8 cellular contexts compared by ENCODE assay signal in genomic region chr5:177311361-177311722, GRCh38. TPM values are rescaled to one million over a fixed set of nuclear protein-coding genes. Genes with fewer than 3 reads are reported as not detected.
DNase-seq lines count a peak whose midpoint lies in the region; ATAC-seq and TF ChIP-seq lines count a peak whose summit lies in the region.

No MANE protein-coding gene starts in this region.

- no peak for ATAC-seq in stimulated activated naive CD8-positive, alpha-beta T cell treated with anti-CD3 and anti-CD28 coated beads, Interleukin-15, Interleukin-2, amounts not matched to agents 100 U/mL and 50 U/mL, for 24 hours
- ATAC-seq in psoas muscle: no peak

- H3K27ac ChIP-seq in RWPE1 (peak overlapping the region; percentile 84), psoas muscle (peak overlapping the region; percentile 83)

- H3K27me3 Mint-ChIP-seq in stimulated activated naive CD8-positive, alpha-beta T cell treated with anti-CD3 and anti-CD28 coated beads, Interleukin-15, Interleukin-2, amounts not matched to agents 100 ng/mL and 50 ng/mL, for 24 hours: no peaks in the 10 kb centered on the region

- H3K27ac Mint-ChIP-seq in stimulated activated naive CD8-positive, alpha-beta T cell treated with anti-CD3 and anti-CD28 coated beads, Interleukin-15, Interleukin-2, amounts not matched to agents 100 ng/mL and 50 ng/mL, for 24 hours: no peak overlapping the region

- DNase-seq in stimulated activated naive CD8-positive, alpha-beta T cell treated with anti-CD3 and anti-CD28 coated beads, Interleukin-15, Interleukin-2, amounts not matched to agents 100 U/mL and 50 U/mL, for 24 hours: no peak
- DNase-seq in RWPE1 (ENCODE audit: low spot score): no peak
- no peak for DNase-seq in fibroblast of villous mesenchyme (ENCODE audit: low read depth)
- no peak for DNase-seq in psoas muscle
- no peak for DNase-seq in HEK293T (ENCODE audit: extremely low spot score)
- DNase-seq in NCI-H82 treated with DMSO at 0.1 percent for 48 hours (lab: John Stamatoyannopoulos, UW; ENCODE audit: unreplicated experiment): no peak
- DNase-seq in foreskin melanocyte: no peak

- POLR2A ChIA-PET in RWPE1 (lab: Yijun Ruan, JAX; ENCODE audit: low non-redundant PET): no interaction called here
- POLR2A ChIA-PET in HEK293T (lab: Yijun Ruan, JAX): interaction anchor here (1.4 to 2.3 kb wide), 3 partner anchors 8 to 79 kb away, joined by 5 to 10 read pairs (median 7); partner anchors contain the start of genes PRELID1 and RAB24

- intact Hi-C loops in psoas muscle (cut with DNase I): loop anchor here (5.0 to 10.0 kb wide), 3 partner anchors 41 to 143 kb away; partner anchors contain the start of gene LMAN2 (in 1 of the 2)

- no peaks in the 10 kb centered on the region for H3K9me3 Mint-ChIP-seq in stimulated activated naive CD8-positive, alpha-beta T cell treated with anti-CD3 and anti-CD28 coated beads, Interleukin-15, Interleukin-2, amounts not matched to agents 100 ng/mL and 50 ng/mL, for 24 hours

- WGBS in psoas muscle, 3 donors: 5 to 7% (median 6%) methylated on average over 18 to 27 of the region's 27 CpGs

- H3K4me3 Mint-ChIP-seq in stimulated activated naive CD8-positive, alpha-beta T cell treated with anti-CD3 and anti-CD28 coated beads, Interleukin-15, Interleukin-2, amounts not matched to agents 100 ng/mL and 50 ng/mL, for 24 hours: peak overlapping the region; percentile 89

- H3K4me1 Mint-ChIP-seq in stimulated activated naive CD8-positive, alpha-beta T cell treated with anti-CD3 and anti-CD28 coated beads, Interleukin-15, Interleukin-2, amounts not matched to agents 100 ng/mL and 50 ng/mL, for 24 hours (ENCODE audit: low read depth): peaks cover 35% of the 10 kb centered on the region

- peaks cover 12% of the 10 kb centered on the region for H3K36me3 Mint-ChIP-seq in stimulated activated naive CD8-positive, alpha-beta T cell treated with anti-CD3 and anti-CD28 coated beads, Interleukin-15, Interleukin-2, amounts not matched to agents 100 ng/mL and 50 ng/mL, for 24 hours (ENCODE audit: low read depth)

- H3K36me3 ChIP-seq in psoas muscle (ENCODE audit: insufficient read depth in 1 of 2, low read depth in 1 of 2): peaks cover 0 to 15% of the 10 kb centered on the region in 2 donors

- H3K4me3 ChIP-seq in fibroblast of villous mesenchyme (ENCODE audit: low read depth, low read length) (peak overlapping the region; percentile 64), psoas muscle (peak overlapping the region; percentile 73)

- H3K4me1 ChIP-seq in psoas muscle: peaks cover 32% of the 10 kb centered on the region

- no peak for TF ChIP-seq CTCF in RWPE1 (conservative IDR thresholded peaks at IDR 0.05; ENCODE audit: low read depth)
- no peak for TF ChIP-seq CTCF in fibroblast of villous mesenchyme (IDR thresholded peaks at IDR 0.05; ENCODE audit: insufficient read depth, low read depth, low read length)
- TF ChIP-seq CTCF in psoas muscle (IDR thresholded peaks at IDR 0.05): no peak

- CTCF ChIA-PET in RWPE1 (lab: Yijun Ruan, JAX) (interaction anchor here (0.8 to 3.3 kb wide), 5 partner anchors 9 to 241 kb away, joined by 4 to 12 read pairs (median 5); no protein-coding TSS in a partner anchor), HEK293T (lab: Yijun Ruan, JAX) (interaction anchor here (2.4 to 3.0 kb wide), 2 partner anchors 12 to 59 kb away, joined by 10 to 35 read pairs; no protein-coding TSS in a partner anchor)

- H3K27me3 ChIP-seq in psoas muscle (ENCODE audit: insufficient read depth in 3 of 3, low read length in 2 of 3): no peaks in the 10 kb centered on the region

- no peaks in the 10 kb centered on the region for H3K9me3 ChIP-seq in psoas muscle

TF ChIP-seq in HEK293T, 16 proteins besides CTCF, POLR2A, EP300 and RAD21:
- TF ChIP-seq TARDBP (IDR thresholded peaks at IDR 0.05): no peak
- TF ChIP-seq FOXK2 (IDR thresholded peaks at IDR 0.05): no peak
- no peak for TF ChIP-seq FOXA1 (IDR thresholded peaks at IDR 0.05)
- no peak for TF ChIP-seq L3MBTL2 (conservative IDR thresholded peaks at IDR 0.05)
- no peak for TF ChIP-seq ELF4 (IDR thresholded peaks at IDR 0.05)
- no peak for TF ChIP-seq SP1 (IDR thresholded peaks at IDR 0.05)
- TF ChIP-seq CTBP1 (IDR thresholded peaks at IDR 0.05; ENCODE audit: borderline replicate concordance): no peak
- TF ChIP-seq HDGF (IDR thresholded peaks at IDR 0.05; ENCODE audit: borderline replicate concordance): no peak

RNA-seq across cellular contexts. Expression of gene MXD3, which starts 0.4 kb away (rescaled TPM):
- total RNA-seq in fibroblast of villous mesenchyme: 7.7 and 9.1 TPM in 2 replicates
- 1 to 10 TPM; 2.3 to 4.2 (median 2.8) TPM for total RNA-seq in psoas muscle
- polyA plus RNA-seq in psoas muscle: 1 to 10 TPM in 2 of 3 donors, under 1 TPM in 1; 0.80 to 2.1 (median 1.3) TPM

RNA-seq across cellular contexts. Expression of gene PRELID1, which starts 7.7 kb away (rescaled TPM):
- total RNA-seq in fibroblast of villous mesenchyme: 122 TPM in 2 replicates
- 10 to 100 TPM; 19.9 to 66.8 (median 44.3) TPM for total RNA-seq in psoas muscle
- 100 to 1,000 TPM in 1 of 3 donors, 10 to 100 TPM in 2; 44.3 to 201 (median 56.8) TPM for polyA plus RNA-seq in psoas muscle

RNA-seq across cellular contexts. Expression of gene RAB24, which starts 7.8 kb away (rescaled TPM):
- total RNA-seq in fibroblast of villous mesenchyme: 14.2 and 18.0 TPM in 2 replicates
- 10 to 100 TPM; 14.9 to 21.1 (median 20.1) TPM for total RNA-seq in psoas muscle
- 10 to 100 TPM; 29.4 to 38.2 (median 37.4) TPM for polyA plus RNA-seq in psoas muscle

RNA-seq across cellular contexts. Expression of gene LMAN2, which starts 40.1 kb away (rescaled TPM):
- total RNA-seq in fibroblast of villous mesenchyme (284 and 355 TPM in 2 replicates), psoas muscle (10 to 100 TPM; 28.7 to 55.8 (median 43.1) TPM)
- polyA plus RNA-seq in psoas muscle: 100 to 1,000 TPM; 103 to 193 (median 162) TPM

RNA-seq across cellular contexts. Expression of gene RGS14, which starts 46.4 kb away (rescaled TPM):
- total RNA-seq in fibroblast of villous mesenchyme (3.5 TPM in 2 replicates), psoas muscle (10 to 100 TPM in 3 of 4 donors, 1 to 10 TPM in 1; 5.5 to 23.2 (median 10.5) TPM)
- 10 to 100 TPM in 1 of 3 donors, 1 to 10 TPM in 2; 3.6 to 10.0 (median 6.7) TPM for polyA plus RNA-seq in psoas muscle
